Comparison of ENCODE assay signal across 9 cellular contexts in genomic region chr4:6200922-6201362, GRCh38. TPM values are rescaled to one million over a fixed set of nuclear protein-coding genes. Genes with fewer than 3 reads are reported as not detected.
A peak's percentile ranks its signal among the peaks of the same experiment; 100 is the strongest.
DNase-seq lines count a peak whose midpoint lies in the region; ATAC-seq, FAIRE-seq and TF ChIP-seq lines count a peak whose summit lies in the region.
"Had no signal": no experiment of that assay in that cellular context is flagged by ENCODE, and none has a peak within 500 bp of the region (broad histone marks: within the 10 kb centered on the region; RNA-seq: fewer than 3 reads in every experiment).

No MANE protein-coding gene starts in this region.

- BruUV-seq in GM12878 (replicated peaks; lab: Mats Ljungman, UMichigan), result no TSS peak

- intact Hi-C loops in GM12878 (cut with micrococcal nuclease; ENCODE audit: unreplicated experiment), result no loop called here

- H4K20me1 ChIP-seq in GM12878 (ENCODE audit: control insufficient read depth, insufficient read depth), result no peaks in the 10 kb centered on the region

- H3K27ac ChIP-seq in GM12878 (ENCODE audit: control insufficient read depth, insufficient read depth) (peak overlapping the region; percentile 85), trophoblast cell (ENCODE audit: low read depth, low read length) (no peak overlapping the region)

- H3K9me3 ChIP-seq in GM12878 (replicated peaks; ENCODE audit: control insufficient read depth, insufficient read depth, low read length) (peaks cover 3% of the 10 kb centered on the region; the same call in 2 of the 3 replicates), trophoblast cell (ENCODE audit: insufficient read depth, low read depth, low read length) (peaks cover 9% of the 10 kb centered on the region)

- no peak overlapping the region for H3K18ac ChIP-seq in trophoblast cell (ENCODE audit: low read length)

- 1% methylated on average over 15 of the region's 15 CpGs for WGBS in GM12878 (ENCODE audit: insufficient coverage, insufficient replicate concordance, low lambda C conversion rate, missing lambda C conversion rate)
- no CpG with 5 or more reads among the region's 15 CpGs for WGBS in trophoblast cell (ENCODE audit: extremely low coverage, insufficient coverage, insufficient read length)

- H3K79me2 ChIP-seq in GM12878 (ENCODE audit: control insufficient read depth, insufficient read depth, low read length) (peaks cover 16% of the 10 kb centered on the region), trophoblast cell (ENCODE audit: control insufficient read depth, insufficient read depth, low read length, poor library complexity) (no peaks in the 10 kb centered on the region)

- TF ChIP-seq CTCF in GM12878 (IDR thresholded peaks at IDR 0.05 in 2 of 3, conservative IDR thresholded peaks at IDR 0.05 in 1 of 3; ENCODE audit: control insufficient read depth in 2 of 3, extremely low read depth in 1 of 3, insufficient read depth in 1 of 3, low read depth in 3 of 3, low read length in 3 of 3), result no peak

- no peak for TF ChIP-seq POLR2A in GM12878 (IDR thresholded peaks at IDR 0.05; ENCODE audit: low read depth, low read length)

- peaks cover 35% of the 10 kb centered on the region for H3K4me1 ChIP-seq in GM12878 (ENCODE audit: control insufficient read depth, insufficient read depth, low read length)
- peaks cover 5 to 7% of the 10 kb centered on the region in 2 experiments for H3K4me1 ChIP-seq in trophoblast cell (ENCODE audit: control insufficient read depth in 1 of 2, insufficient read depth in 2 of 2, low read length in 2 of 2)

- H4K8ac ChIP-seq in trophoblast cell (ENCODE audit: low read depth, low read length), result peak overlapping the region; percentile 54

- DNase-seq in GM12878 (ENCODE audit: low read depth, low spot score) (no peak), trophoblast cell (no peak), DMS79 (lab: John Stamatoyannopoulos, UW) (no peak), GM03348 (ENCODE audit: low spot score) (no peak)
- no peak for DNase-seq in stimulated activated CD4-positive, alpha-beta T cell treated with anti-CD3 and anti-CD28 coated beads, Interleukin-15, amount 100 ng/mL, for 24 hours

- peak; percentile 2 for ATAC-seq in GM19023 (IDR thresholded peaks at IDR 0.05; ENCODE audit: unreplicated experiment)
- peak; percentile 4 for ATAC-seq in HG03521 (IDR thresholded peaks at IDR 0.05; ENCODE audit: unreplicated experiment)
- ATAC-seq in GM12878, result peak; percentile 39
- ATAC-seq in HG03571 (IDR thresholded peaks at IDR 0.05; ENCODE audit: unreplicated experiment), result no peak

- no peaks in the 10 kb centered on the region for H3K79me1 ChIP-seq in trophoblast cell (ENCODE audit: low read length)

- POLR2A ChIA-PET in GM12878 (lab: Charles Lee), result interaction anchor here (0.9 to 5.2 kb wide), 9 partner anchors 8 to 78 kb away, joined by 3 to 84 read pairs (median 5); partner anchors contain the start of gene WFS1

- H3K23ac ChIP-seq in trophoblast cell (ENCODE audit: low read length), result no peak overlapping the region

- in situ Hi-C loops in GM12878 (cut with MboI), result no loop called here

- H3K4ac ChIP-seq in trophoblast cell (ENCODE audit: low read depth, low read length), result no peak overlapping the region

- no peaks in the 10 kb centered on the region; a peak in 1 of 4 replicates for H3K36me3 ChIP-seq in GM12878 (ENCODE audit: control insufficient read depth in 2 of 2, insufficient read depth in 2 of 2, low read length in 1 of 2)
- no peaks in the 10 kb centered on the region for H3K36me3 ChIP-seq in trophoblast cell (ENCODE audit: control insufficient read depth in 1 of 2, insufficient read depth in 2 of 2, low read length in 2 of 2)

- H2BK12ac ChIP-seq in trophoblast cell (ENCODE audit: low read length), result no peak overlapping the region

- no peak for FAIRE-seq in GM12878 (lab: Jason Lieb, UNC)

- CTCF ChIA-PET in GM12878 (lab: Yijun Ruan, JAX), result interaction anchor here (0.6 to 4.1 kb wide), 8 partner anchors 16 to 505 kb away, joined by 3 to 34 read pairs (median 3); no protein-coding TSS in a partner anchor

- no peak overlapping the region for H2BK5ac ChIP-seq in trophoblast cell (ENCODE audit: low read depth, low read length, poor library complexity)

- peak overlapping the region; percentile 98 for H3K4me3 ChIP-seq in GM12878
- H3K4me3 ChIP-seq in trophoblast cell (ENCODE audit: low read depth, low read length), result peak overlapping the region; percentile 54

- H3K14ac ChIP-seq in trophoblast cell (ENCODE audit: low read length), result no peak overlapping the region

- no peak overlapping the region for H4K91ac ChIP-seq in trophoblast cell (ENCODE audit: low read depth, low read length)

- no peak overlapping the region for H4K12ac ChIP-seq in trophoblast cell (ENCODE audit: low read depth, low read length)

- H3K27me3 ChIP-seq in GM12878 (replicated peaks in 1 of 2; ENCODE audit: control insufficient read depth in 2 of 2, insufficient read depth in 2 of 2, low read length in 1 of 2) (no peaks in the 10 kb centered on the region), trophoblast cell (ENCODE audit: insufficient read depth, low read length) (peaks cover 33% of the 10 kb centered on the region)

- TF ChIP-seq RAD21 in GM12878 (IDR thresholded peaks at IDR 0.05; ENCODE audit: insufficient read depth, low read depth, low read length), result no peak

- H3K4me2 ChIP-seq in GM12878 (ENCODE audit: control insufficient read depth, insufficient read depth), result peak overlapping the region; percentile 99
- peak overlapping the region; percentile 75 for H3K4me2 ChIP-seq in trophoblast cell (ENCODE audit: low read length)

- no peak for TF ChIP-seq EP300 in GM12878 (IDR thresholded peaks at IDR 0.05; ENCODE audit: borderline replicate concordance in 1 of 2, control insufficient read depth in 1 of 2, low read depth in 2 of 2, low read length in 2 of 2)

- H2BK120ac ChIP-seq in trophoblast cell (ENCODE audit: insufficient read depth, low read length, poor library complexity), result no peak overlapping the region

- SMC1A ChIA-PET in GM12878 (lab: Charles Lee; ENCODE audit: uncharacterized antibody, unreplicated experiment), result interaction anchor here (0.6 to 10.3 kb wide), 12 partner anchors 8 to 113 kb away, joined by 3 to 161 read pairs (median 4); no protein-coding TSS in a partner anchor

- RAD21 ChIA-PET in GM12878 (lab: Charles Lee; ENCODE audit: unreplicated experiment), result interaction anchor here (0.6 to 8.0 kb wide), 17 partner anchors 8 to 374 kb away, joined by 3 to 120 read pairs (median 5); partner anchors contain the start of genes MAN2B2 and WFS1

- H3K9ac ChIP-seq in GM12878 (ENCODE audit: control insufficient read depth, insufficient read depth, low read length) (peak overlapping the region; percentile 94), trophoblast cell (ENCODE audit: low read length) (peak overlapping the region; percentile 26)

- H2AFZ ChIP-seq in GM12878 (ENCODE audit: control insufficient read depth, low read depth, low read length) (peak overlapping the region; percentile 88), trophoblast cell (ENCODE audit: insufficient read depth, low read length, poor library complexity) (peak overlapping the region; percentile 23)

- H2AK5ac ChIP-seq in trophoblast cell (ENCODE audit: low read length), result no peak overlapping the region

TF ChIP-seq in GM12878, 131 proteins besides CTCF, POLR2A, EP300 and RAD21 (continues in another document):
- TF ChIP-seq STAT1 (conservative IDR thresholded peaks at IDR 0.05), result no peak
- no peak for TF ChIP-seq CHD4 (IDR thresholded peaks at IDR 0.05)
- TF ChIP-seq NR2C2 (IDR thresholded peaks at IDR 0.05; ENCODE audit: borderline replicate concordance, control insufficient read depth, insufficient read length, low read depth), result peak; percentile 57
- TF ChIP-seq MYB (IDR thresholded peaks at IDR 0.05; ENCODE audit: borderline replicate concordance, low read depth, low read length), result no peak
- TF ChIP-seq ZNF274 (IDR thresholded peaks at IDR 0.05; ENCODE audit: insufficient read depth, insufficient read length), result no peak
- no peak; the same call in 1 of the 2 replicates for TF ChIP-seq RB1 (IDR thresholded peaks at IDR 0.05; ENCODE audit: borderline replicate concordance)
- no peak for TF ChIP-seq USF1 (IDR thresholded peaks at IDR 0.05; ENCODE audit: borderline replicate concordance, extremely low read length, insufficient read depth, low read depth, low read length)
- peak; percentile 49 for TF ChIP-seq RELA (IDR thresholded peaks at IDR 0.05; ENCODE audit: borderline replicate concordance, partially characterized antibody)
- TF ChIP-seq NR2C1 (IDR thresholded peaks at IDR 0.05), result peak; percentile 78
- TF ChIP-seq SREBF2 (IDR thresholded peaks at IDR 0.05; ENCODE audit: low read length), result no peak
- TF ChIP-seq MEF2A (IDR thresholded peaks at IDR 0.05; ENCODE audit: insufficient read depth, low read depth, low read length), result no peak
- TF ChIP-seq PAX5 (IDR thresholded peaks at IDR 0.05; ENCODE audit: borderline replicate concordance, low read depth, low read length), result peak; percentile 46; the same call in 1 of the 2 replicates

RNA-seq across cellular contexts. Expression of gene JAKMIP1, which starts 0.6 kb away (rescaled TPM):
- total RNA-seq in GM12878 (2013; cell fraction: nucleolus; rRNA removed), result 21.3 and 27.7 TPM in 2 replicates
- total RNA-seq in GM12878 (2014; rRNA removed), result 12.4 and 15.1 TPM in 2 replicates
- 8.7 and 9.5 TPM in 2 replicates for total RNA-seq in GM12878 (2014; rRNA removed; fragmentation: Illumina TruSeq; extraction: Trizol)
- 14.2 and 15.0 TPM in 2 replicates for total RNA-seq in GM12878 (2021)
- 5.9 TPM for polyA plus RNA-seq in GM12878 (2011; ENCODE audit: low read depth)
- polyA plus RNA-seq in GM12878 (2011; rRNA removed), result 16.7 and 20.3 TPM in 2 replicates
- 12.9 and 19.9 TPM in 2 replicates for polyA plus RNA-seq in GM12878 (2011; cell fraction: cytosol; rRNA removed)
- 22.6 and 29.3 TPM in 2 replicates for polyA plus RNA-seq in GM12878 (2011; cell fraction: nucleus; rRNA removed)
- 8.7 and 10.8 TPM in 2 replicates for polyA plus RNA-seq in GM12878 (2012)
- polyA plus RNA-seq in GM12878 (2014; fragmentation: Illumina TruSeq; extraction: Trizol), result 7.2 and 9.8 TPM in 2 replicates
- 1 to 10 TPM in 1 of 2 experiments, under 1 TPM in 1; 0.52 to 1.6 TPM for polyA plus RNA-seq in GM12878 (2014; fragmentation: Nextera tagmentation; extraction: Ambion mirVana)
- polyA plus RNA-seq in GM12878 (2014; rRNA removed), result 11.8 and 12.2 TPM in 2 replicates
- polyA plus RNA-seq in GM12878 (2016; fragmentation: Nextera tagmentation; extraction: Ambion mirVana), result 10 to 100 TPM; 15.9 to 16.6 TPM
- 6.1 and 12.1 TPM in 2 replicates for polyA minus RNA-seq in GM12878 (2011; rRNA and poly(A)+ RNA removed)
- 5.9 and 6.0 TPM in 2 replicates for polyA minus RNA-seq in GM12878 (2011; cell fraction: cytosol; rRNA and poly(A)+ RNA removed)
- polyA minus RNA-seq in GM12878 (2011; cell fraction: nucleus; rRNA and poly(A)+ RNA removed), result 11.4 and 21.7 TPM in 2 replicates
- 0.03 TPM in 1 of 2 replicates, not detected in the other for polyA plus RNA-seq in trophoblast cell (2013)
- total RNA-seq: epithelial cell of proximal tubule had no signal
